8 cellular contexts compared by ENCODE assay signal in genomic region chr20:35303735-35304431, GRCh38. TPM values are rescaled to one million over a fixed set of nuclear protein-coding genes. Genes with fewer than 3 reads are reported as not detected.
DNase-seq lines count a peak whose midpoint lies in the region; ATAC-seq and TF ChIP-seq lines count a peak whose summit lies in the region.

No MANE protein-coding gene starts in this region.

- WGBS in aorta, 2 donors = 32 to 37% methylated on average over 18 of the region's 18 CpGs

- H3K36me3 ChIP-seq in aorta (ENCODE audit: control insufficient read depth in 1 of 2, insufficient read depth in 2 of 2, low read length in 1 of 2) = no peaks in the 10 kb centered on the region

- H3K4me3 ChIP-seq in AG09309 (ENCODE audit: control insufficient read depth, low read depth, low read length) (no peak overlapping the region), aorta (ENCODE audit: low read length in 2 of 2) (no peak overlapping the region)

- H3K9me3 ChIP-seq in aorta (ENCODE audit: control insufficient read depth, low read length) = no peaks in the 10 kb centered on the region

- ATAC-seq in GM19467 (IDR thresholded peaks at IDR 0.05; ENCODE audit: unreplicated experiment) = peak; percentile 67
- peak; percentile 59 to 68 for ATAC-seq in left cardiac atrium
- ATAC-seq in aorta (ENCODE audit: low FRiP score) = peak; percentile 70

- H3K4me1 ChIP-seq in aorta (ENCODE audit: control insufficient read depth in 1 of 2, insufficient read depth in 2 of 2, low read length in 2 of 2) = peaks cover 0 to 3% of the 10 kb centered on the region in 2 donors

- H3K27ac ChIP-seq in aorta (ENCODE audit: low read depth in 1 of 2, low read length in 2 of 2) = no peak overlapping the region

- intact Hi-C loops in left cardiac atrium (cut with DNase I) = loop anchor here (5.0 kb wide), 2 partner anchors 133 to 138 kb away; partner anchors contain the start of gene GDF5 (in 1 of the 2)
- intact Hi-C loops in aorta (cut with DNase I) = loop anchor here (2.0 kb wide), 3 partner anchors 135 to 143 kb away; partner anchors contain the start of gene GDF5 (in 1 of the 2)

- peak; percentile 62 for DNase-seq in AG09309 (ENCODE audit: low read depth)
- peak; percentile 30 for DNase-seq in NCI-H1436 treated with DMSO at 0.1 percent for 48 hours (lab: John Stamatoyannopoulos, UW)
- DNase-seq in T follicular helper cell (ENCODE audit: low read depth) = peak; percentile 73
- DNase-seq in activated naive CD8-positive, alpha-beta T cell treated with anti-CD3 and anti-CD28 coated beads, Interleukin-2, amount 50 U/mL, for 16 hours (ENCODE audit: low read depth, low spot score) = peak; percentile 64
- peak; percentile 78 for DNase-seq in left cardiac atrium
- DNase-seq in pulmonary artery endothelial cell (ENCODE audit: low read depth, low spot score) = peak; percentile 66
- peak; percentile 81 to 89 for DNase-seq in aorta

- peak; percentile 94 for TF ChIP-seq CTCF in AG09309 (IDR thresholded peaks at IDR 0.05; ENCODE audit: control insufficient read depth, insufficient read depth, low read depth, low read length, missing control alignments)

- no peaks in the 10 kb centered on the region for H3K27me3 ChIP-seq in aorta (ENCODE audit: control insufficient read depth in 1 of 2, insufficient read depth in 2 of 2, low read length in 1 of 2)

RNA-seq across cellular contexts. Expression of gene FAM83C, which starts 11.7 kb away (rescaled TPM):
- total RNA-seq in left cardiac atrium (not detected), pulmonary artery endothelial cell (not detected in 2 replicates), aorta (not detected)
- polyA plus RNA-seq in aorta = not detected

RNA-seq across cellular contexts. Expression of gene EIF6, which starts 19.3 kb away (rescaled TPM):
- total RNA-seq in left cardiac atrium (10 to 100 TPM; 40.1 to 59.7 TPM), pulmonary artery endothelial cell (171 and 206 TPM in 2 replicates), aorta (10 to 100 TPM; 61.0 to 77.7 TPM)
- polyA plus RNA-seq in aorta = 100 to 1,000 TPM in 1 of 2 donors, 10 to 100 TPM in 1; 78.1 to 147 TPM

RNA-seq across cellular contexts. Expression of gene MMP24OS, which starts 26.0 kb away (rescaled TPM):
- total RNA-seq in left cardiac atrium = 10 to 100 TPM; 46.9 to 53.2 TPM
- total RNA-seq in pulmonary artery endothelial cell = 5.0 and 5.3 TPM in 2 replicates
- 10 to 100 TPM; 58.6 to 79.2 TPM for total RNA-seq in aorta
- polyA plus RNA-seq in aorta = 10 to 100 TPM; 50.8 to 61.4 TPM

Comparison
In these comparisons a context has a peak if more than half of its experiments do, and no peak if none do; other contexts are left out.
1. DNase-seq: peak in every context shown above with its lines; median percentile 85 in aorta; 78 in left cardiac atrium; 73 in T follicular helper cell; 66 in pulmonary artery endothelial cell; 64 in activated naive CD8-positive, alpha-beta T cell treated with anti-CD3 and anti-CD28 coated beads, Interleukin-2, amount 50 U/mL, for 16 hours; 62 in AG09309; 30 in NCI-H1436 treated with DMSO at 0.1 percent for 48 hours.